21 cellular contexts compared by ENCODE assay signal in genomic region chr7:81527651-81528050, GRCh38.
A peak's percentile ranks its signal among the peaks of the same experiment; 100 is the strongest.
DNase-seq lines count a peak whose midpoint lies in the region; ATAC-seq, FAIRE-seq and TF ChIP-seq lines count a peak whose summit lies in the region.
"Had no signal": no experiment of that assay in that cellular context is flagged by ENCODE, and none has a peak within 500 bp of the region (broad histone marks: within the 10 kb centered on the region; RNA-seq: fewer than 3 reads in every experiment).

No MANE protein-coding gene starts in this region.

- intact Hi-C loops in uterus (cut with DNase I; ENCODE audit: low total_unique reads): no loop called here

- H3K4me1 ChIP-seq in uterus: no peaks in the 10 kb centered on the region
- H3K4me1 ChIP-seq: sigmoid colon, thyroid gland had no signal

- no peak for TF ChIP-seq POLR2A in uterus (IDR thresholded peaks at IDR 0.05)

- H3K4me3 ChIP-seq in uterus: no peak overlapping the region
- H3K4me3 ChIP-seq: sigmoid colon, SK-N-MC, thyroid gland had no signal

- H3K36me3 ChIP-seq in uterus: no peaks in the 10 kb centered on the region
- H3K36me3 ChIP-seq: sigmoid colon, thyroid gland had no signal

- peak; percentile 30 for DNase-seq in NAMALWA (ENCODE audit: low spot score)
- peak; percentile 10 for DNase-seq in urothelium cell line (ENCODE audit: low spot score)
- no peak for DNase-seq in D721Med (ENCODE audit: insufficient read length, low spot score)
- DNase-seq in uterus: no peak
- DNase-seq: activated naive CD8-positive, alpha-beta T cell treated with anti-CD3 and anti-CD28 coated beads, Interleukin-2, amount 50 U/mL, for 24 hours; GF-D8; KBM-7; naive thymus-derived CD8-positive, alpha-beta T cell; NCI-H2107; NCI-H524 treated with DMSO at 0.1 percent for 48 hours; sigmoid colon; stimulated activated naive B cell treated with anti-CD40 and anti-IgM and Interleukin-4, amounts not matched to agents 10 μg/mL and 1 μg/mL and 100 μg/mL, for 72 hours; thyroid gland had no signal

- H3K27ac ChIP-seq in VCaP (no peak overlapping the region), uterus (no peak overlapping the region)
- H3K27ac ChIP-seq: epithelial cell of prostate, sigmoid colon, SK-N-MC, thyroid gland had no signal

- FAIRE-seq in urothelium cell line (lab: Jason Lieb, UNC) (no peak), D721Med (lab: Jason Lieb, UNC) (no peak)
- FAIRE-seq: bronchial epithelial cell, frontal cortex had no signal

- ATAC-seq in GM19395 (IDR thresholded peaks at IDR 0.05; ENCODE audit: unreplicated experiment): no peak
- ATAC-seq: activated CD4-positive, CD25-positive, alpha-beta regulatory T cell treated with anti-CD3 and anti-CD28 coated beads, Interleukin-2, amount 50 U/mL, for 24 hours; activated naive CD8-positive, alpha-beta T cell treated with anti-CD3 and anti-CD28 coated beads, Interleukin-2, amount 50 U/mL, for 24 hours; naive thymus-derived CD8-positive, alpha-beta T cell; stimulated activated naive B cell treated with anti-CD40 and anti-IgM and Interleukin-4, amounts not matched to agents 10 μg/mL and 1 μg/mL and 100 μg/mL, for 72 hours had no signal

- peak; percentile 8 for TF ChIP-seq CTCF in GM12873 (IDR thresholded peaks at IDR 0.05; ENCODE audit: insufficient read depth, low read depth, low read length, missing control alignments)
- peak; percentile 39 for TF ChIP-seq CTCF in VCaP (conservative IDR thresholded peaks at IDR 0.05)
- TF ChIP-seq CTCF in D721Med (IDR thresholded peaks at IDR 0.05; ENCODE audit: insufficient read depth, missing control alignments): no peak
- TF ChIP-seq CTCF in uterus (IDR thresholded peaks at IDR 0.05): no peak

- no peaks in the 10 kb centered on the region for H3K27me3 ChIP-seq in uterus
- H3K27me3 ChIP-seq: sigmoid colon, thyroid gland had no signal

- H3K9me3 ChIP-seq in uterus: no peaks in the 10 kb centered on the region
- H3K9me3 ChIP-seq: sigmoid colon, thyroid gland had no signal

Comparison
In these comparisons a context has a peak if more than half of its experiments do, and no peak if none do; other contexts are left out.
1. CTCF ChIP-seq: peak in GM12873 (single experiment) and VCaP (single experiment); none in D721Med (single experiment) and uterus (0 of 4).
2. DNase-seq: peak in NAMALWA (single experiment) and urothelium cell line (single experiment); none in D721Med (single experiment) and uterus (0 of 2).